In genomic region chr10:132588301-132589013, GRCh38 we compare ENCODE assay signal across 8 cellular contexts. TPM values are rescaled to one million over a fixed set of nuclear protein-coding genes. Genes with fewer than 3 reads are reported as not detected.
DNase-seq lines count a peak whose midpoint lies in the region; ATAC-seq, FAIRE-seq and TF ChIP-seq lines count a peak whose summit lies in the region.

No MANE protein-coding gene starts in this region.

- no peaks in the 10 kb centered on the region for H3K9me3 Mint-ChIP-seq in dendritic cell treated with granulocyte-macrophage colony-stimulating factor and Interleukin-4, amounts not matched to agents 40 ng/mL and 50 ng/mL, for 4 days
- H3K9me3 Mint-ChIP-seq in Calu3 (ENCODE audit: low read depth, unreplicated experiment) = no peaks in the 10 kb centered on the region

- no peak overlapping the region for H3K4ac ChIP-seq in neuronal stem cell (ENCODE audit: low read length)

- H3K18ac ChIP-seq in neuronal stem cell (ENCODE audit: low read length) = no peak overlapping the region

- no peak overlapping the region for H2AK5ac ChIP-seq in neuronal stem cell (ENCODE audit: low read depth, low read length)

- H3K4me3 Mint-ChIP-seq in dendritic cell treated with granulocyte-macrophage colony-stimulating factor and Interleukin-4, amounts not matched to agents 40 ng/mL and 50 ng/mL, for 4 days = peak overlapping the region; percentile 67
- H3K4me3 Mint-ChIP-seq in Calu3 (ENCODE audit: low read depth, unreplicated experiment) = no peak overlapping the region

- H3K27ac ChIP-seq in neuronal stem cell (replicated peaks; ENCODE audit: low read length) = no peak overlapping the region

- no peak overlapping the region for H2BK120ac ChIP-seq in neuronal stem cell (ENCODE audit: low read depth, low read length)

- H4K8ac ChIP-seq in neuronal stem cell (ENCODE audit: low read depth, low read length) = no peak overlapping the region

- peak overlapping the region; percentile 94 for H3K27ac Mint-ChIP-seq in dendritic cell treated with granulocyte-macrophage colony-stimulating factor and Interleukin-4, amounts not matched to agents 40 ng/mL and 50 ng/mL, for 4 days
- no peak overlapping the region for H3K27ac Mint-ChIP-seq in Calu3 (ENCODE audit: unreplicated experiment)

- no peak overlapping the region for H2BK12ac ChIP-seq in neuronal stem cell (ENCODE audit: low read length)

- WGBS in neuronal stem cell (ENCODE audit: extremely low coverage in 2 of 2, insufficient read length in 2 of 2, insufficient replicate concordance in 1 of 2), 2 donors = no CpG with 5 or more reads among the region's 25 CpGs

- intact Hi-C loops in dendritic cell treated with granulocyte-macrophage colony-stimulating factor and Interleukin-4, amounts not matched to agents 40 ng/mL and 50 ng/mL, for 4 days (cut with micrococcal nuclease) = loop anchor here (1.0 kb wide), 2 partner anchors 13 to 51 kb away; partner anchors contain the start of gene INPP5A
- intact Hi-C loops in Calu3 (cut with micrococcal nuclease; ENCODE audit: unreplicated experiment) = no loop called here

- peak; percentile 90 for FAIRE-seq in GM12891 (lab: Jason Lieb, UNC)

- H3K4me1 ChIP-seq in neuronal stem cell (ENCODE audit: control insufficient read depth in 2 of 2, insufficient read depth in 1 of 2, low read depth in 1 of 2, low read length in 2 of 2) = peaks cover 6 to 8% of the 10 kb centered on the region in 2 donors

- no peaks in the 10 kb centered on the region for H3K27me3 ChIP-seq in neuronal stem cell (ENCODE audit: control insufficient read depth in 3 of 3, insufficient read depth in 3 of 3, low read depth in 1 of 3, low read length in 3 of 3)

- peaks cover 11% of the 10 kb centered on the region for H3K79me1 ChIP-seq in neuronal stem cell (ENCODE audit: low read depth, low read length)

- ATAC-seq in HG02970 (IDR thresholded peaks at IDR 0.05; ENCODE audit: low FRiP score, unreplicated experiment) = no peak

- H3K36me3 Mint-ChIP-seq in dendritic cell treated with granulocyte-macrophage colony-stimulating factor and Interleukin-4, amounts not matched to agents 40 ng/mL and 50 ng/mL, for 4 days (ENCODE audit: low read depth) = peaks cover 7% of the 10 kb centered on the region
- H3K36me3 Mint-ChIP-seq in Calu3 (ENCODE audit: insufficient read depth, unreplicated experiment) = peaks cover 15% of the 10 kb centered on the region

- peaks cover 11% of the 10 kb centered on the region for H3K27me3 Mint-ChIP-seq in dendritic cell treated with granulocyte-macrophage colony-stimulating factor and Interleukin-4, amounts not matched to agents 40 ng/mL and 50 ng/mL, for 4 days
- no peaks in the 10 kb centered on the region for H3K27me3 Mint-ChIP-seq in Calu3 (ENCODE audit: unreplicated experiment)

- peaks cover 73% of the 10 kb centered on the region for H3K4me1 Mint-ChIP-seq in dendritic cell treated with granulocyte-macrophage colony-stimulating factor and Interleukin-4, amounts not matched to agents 40 ng/mL and 50 ng/mL, for 4 days (ENCODE audit: low read depth)
- H3K4me1 Mint-ChIP-seq in Calu3 (ENCODE audit: low read depth, unreplicated experiment) = peaks cover 26% of the 10 kb centered on the region

- DNase-seq in GM12891 (ENCODE audit: insufficient read length, low spot score) (no peak), NOMO-1 (lab: John Stamatoyannopoulos, UW; ENCODE audit: unreplicated experiment in 2 of 2) (peak; percentile 95 to 96), neuronal stem cell (ENCODE audit: low spot score) (no peak), NCI-H446 treated with DMSO at 0.1 percent for 48 hours (lab: John Stamatoyannopoulos, UW) (no peak), Calu3 (no peak), NCI-H1930 (lab: John Stamatoyannopoulos, UW) (no peak)

- BruUV-seq in Calu3 (replicated peaks; lab: Mats Ljungman, UMichigan) = no TSS peak

- no peak overlapping the region for H4K91ac ChIP-seq in neuronal stem cell (ENCODE audit: low read depth, low read length, poor library complexity)

- peak overlapping the region; percentile 38 for H3K23ac ChIP-seq in neuronal stem cell (ENCODE audit: low read depth, low read length, poor library complexity)

- no peak for TF ChIP-seq CTCF in Calu3 (IDR thresholded peaks at IDR 0.05; ENCODE audit: unreplicated experiment)

- H3K14ac ChIP-seq in neuronal stem cell (ENCODE audit: low read length) = no peak overlapping the region

- CTCF ChIA-PET in Calu3 (lab: Charles Lee) = no interaction called here

- H3K36me3 ChIP-seq in neuronal stem cell (replicated peaks in 1 of 2; ENCODE audit: control insufficient read depth in 2 of 2, insufficient read depth in 2 of 2, low read length in 2 of 2) = no peaks in the 10 kb centered on the region

- no peak overlapping the region for H3K4me3 ChIP-seq in neuronal stem cell (ENCODE audit: low read length in 2 of 2)

- H2AFZ ChIP-seq in neuronal stem cell (ENCODE audit: low read length) = no peak overlapping the region

- H3K9me3 ChIP-seq in neuronal stem cell (replicated peaks in 1 of 2; ENCODE audit: control insufficient read depth in 2 of 2, insufficient read depth in 1 of 2, low read depth in 1 of 2, low read length in 2 of 2) = peaks cover 3 to 5% of the 10 kb centered on the region in 2 donors

- H2BK15ac ChIP-seq in neuronal stem cell (ENCODE audit: low read length) = no peak overlapping the region

- H3K9ac ChIP-seq in neuronal stem cell (ENCODE audit: low read depth, low read length, poor library complexity) = no peak overlapping the region

- H2BK5ac ChIP-seq in neuronal stem cell (ENCODE audit: low read length) = no peak overlapping the region

- no peak overlapping the region for H3K4me2 ChIP-seq in neuronal stem cell (ENCODE audit: insufficient read depth, low read length, poor library complexity, severe bottlenecking)

- 0 out of 2 replicates have a peak, but pooled peaks have one; percentile 27 for TF ChIP-seq POLR2A in GM12891 (IDR thresholded peaks at IDR 0.05; ENCODE audit: low read depth, low read length)

TF ChIP-seq in GM12891, 5 proteins besides CTCF, POLR2A, EP300 and RAD21:
- peak; percentile 76 for TF ChIP-seq SPI1 (IDR thresholded peaks at IDR 0.05; ENCODE audit: low read depth, low read length)
- no peak; the same call in 1 of the 2 replicates for TF ChIP-seq TAF1 (IDR thresholded peaks at IDR 0.05; ENCODE audit: low read depth, low read length)
- TF ChIP-seq PAX5 (IDR thresholded peaks at IDR 0.05; ENCODE audit: insufficient read depth, low read length, severe bottlenecking) = no peak
- TF ChIP-seq POLR2AphosphoS5 (IDR thresholded peaks at IDR 0.05; ENCODE audit: low read depth, low read length) = no peak
- TF ChIP-seq POU2F2 (IDR thresholded peaks at IDR 0.05; ENCODE audit: low read depth, low read length) = peak; percentile 23; the same call in 1 of the 2 replicates

RNA-seq across cellular contexts. Expression of gene INPP5A, which starts 50.9 kb away (rescaled TPM):
- 4.0 TPM for polyA plus RNA-seq in GM12891 (2012; ENCODE audit: low read depth, missing spikeins)
- polyA plus RNA-seq in neuronal stem cell (2013, experiment 1 of 2) = 13.4 TPM
- polyA plus RNA-seq in neuronal stem cell (2013, experiment 2 of 2) = 13.7 TPM
- 16.5 and 16.6 TPM in 2 replicates for total RNA-seq in Calu3 (2022)

Comparison
In these comparisons a context has a peak if more than half of its experiments do, and no peak if none do; other contexts are left out.
1. DNase-seq: peak in NOMO-1 (2 of 2); none in GM12891 (single experiment), neuronal stem cell (single experiment), NCI-H446 treated with DMSO at 0.1 percent for 48 hours (single experiment), Calu3 (single experiment) and NCI-H1930 (0 of 2).